ENCODE assay signal across 1 cellular context in the genomic region with DNA sequence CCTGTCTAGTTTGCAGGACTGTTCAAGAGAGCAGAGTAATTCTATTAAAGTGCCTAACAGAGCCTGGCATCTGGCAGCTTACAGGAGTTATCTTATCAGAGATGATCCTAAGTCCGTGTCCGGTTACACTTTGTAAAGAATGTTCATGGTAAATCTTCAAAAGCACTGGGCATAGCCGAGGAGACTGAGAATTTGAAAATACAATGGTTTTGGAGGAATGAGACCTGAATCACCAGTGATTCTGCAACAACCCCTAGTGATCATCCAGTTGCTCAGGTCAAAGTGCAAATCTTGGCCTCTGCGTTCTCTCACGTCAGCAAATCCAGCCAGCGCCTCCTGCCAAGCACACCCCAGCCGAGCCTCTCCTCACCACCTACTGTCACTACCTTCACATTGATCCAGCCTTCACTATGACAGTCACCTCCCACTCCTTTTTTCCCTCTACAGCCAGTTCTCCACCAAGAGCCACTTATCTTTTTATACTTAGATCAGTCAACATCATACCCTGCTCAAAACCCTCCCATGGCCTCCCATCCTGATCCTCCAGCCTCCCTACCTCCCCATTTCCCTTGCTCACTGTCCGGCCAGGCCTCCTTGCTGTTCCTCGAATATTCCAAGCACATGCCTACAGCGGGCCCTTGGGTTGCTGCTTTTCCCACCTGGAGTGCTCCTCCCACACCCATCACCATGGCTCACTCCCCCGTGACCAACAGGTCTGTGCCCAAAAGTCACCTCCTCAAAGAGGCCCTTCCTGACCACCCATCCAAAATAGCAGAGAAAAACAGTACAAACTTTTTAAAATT.
A peak's percentile ranks its signal among the peaks of the same experiment; 100 is the strongest.
TF ChIP-seq lines count a peak whose summit lies in the region.

No MANE protein-coding gene starts in this region.

TF ChIP-seq in HepG2, 621 proteins besides CTCF, POLR2A, EP300 and RAD21 (continued from another document and continues in another):
- TF ChIP-seq, protein P1, sequence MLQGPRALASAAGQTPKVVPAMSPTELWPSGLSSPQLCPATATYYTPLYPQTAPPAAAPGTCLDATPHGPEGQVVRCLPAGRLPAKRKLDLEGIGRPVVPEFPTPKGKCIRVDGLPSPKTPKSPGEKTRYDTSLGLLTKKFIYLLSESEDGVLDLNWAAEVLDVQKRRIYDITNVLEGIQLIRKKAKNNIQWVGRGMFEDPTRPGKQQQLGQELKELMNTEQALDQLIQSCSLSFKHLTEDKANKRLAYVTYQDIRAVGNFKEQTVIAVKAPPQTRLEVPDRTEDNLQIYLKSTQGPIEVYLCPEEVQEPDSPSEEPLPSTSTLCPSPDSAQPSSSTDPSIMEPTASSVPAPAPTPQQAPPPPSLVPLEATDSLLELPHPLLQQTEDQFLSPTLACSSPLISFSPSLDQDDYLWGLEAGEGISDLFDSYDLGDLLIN (CRISPR knock-in tag; IDR thresholded peaks at IDR 0.05; ENCODE audit: borderline replicate concordance), result no peak
- peak; percentile 96 for TF ChIP-seq SIX4 (CRISPR knock-in tag; IDR thresholded peaks at IDR 0.05)
- TF ChIP-seq MYC (CRISPR knock-in tag; IDR thresholded peaks at IDR 0.05; ENCODE audit: borderline replicate concordance), result peak; percentile 40; the same call in 1 of the 2 replicates
- TF ChIP-seq PAXIP1 (CRISPR knock-in tag; conservative IDR thresholded peaks at IDR 0.05), result peak; percentile 88
- no peak for TF ChIP-seq ZNF780A (CRISPR knock-in tag; IDR thresholded peaks at IDR 0.05)
- no peak for TF ChIP-seq ZNF253 (CRISPR knock-in tag; IDR thresholded peaks at IDR 0.05; ENCODE audit: borderline replicate concordance)
- TF ChIP-seq MED1 (CRISPR knock-in tag; IDR thresholded peaks at IDR 0.05), result peak; percentile 87
- no peak for TF ChIP-seq ZNF333 (CRISPR knock-in tag; IDR thresholded peaks at IDR 0.05; ENCODE audit: borderline replicate concordance)
- TF ChIP-seq, protein P2, sequence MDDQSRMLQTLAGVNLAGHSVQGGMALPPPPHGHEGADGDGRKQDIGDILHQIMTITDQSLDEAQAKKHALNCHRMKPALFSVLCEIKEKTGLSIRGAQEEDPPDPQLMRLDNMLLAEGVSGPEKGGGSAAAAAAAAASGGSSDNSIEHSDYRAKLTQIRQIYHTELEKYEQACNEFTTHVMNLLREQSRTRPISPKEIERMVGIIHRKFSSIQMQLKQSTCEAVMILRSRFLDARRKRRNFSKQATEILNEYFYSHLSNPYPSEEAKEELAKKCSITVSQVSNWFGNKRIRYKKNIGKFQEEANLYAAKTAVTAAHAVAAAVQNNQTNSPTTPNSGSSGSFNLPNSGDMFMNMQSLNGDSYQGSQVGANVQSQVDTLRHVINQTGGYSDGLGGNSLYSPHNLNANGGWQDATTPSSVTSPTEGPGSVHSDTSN (CRISPR knock-in tag; IDR thresholded peaks at IDR 0.05; ENCODE audit: borderline replicate concordance), result no peak
- no peak for TF ChIP-seq MEIS2 (CRISPR knock-in tag; IDR thresholded peaks at IDR 0.05)
- no peak; the same call in 1 of the 2 replicates for TF ChIP-seq ZBTB20 (CRISPR knock-in tag; IDR thresholded peaks at IDR 0.05; ENCODE audit: borderline replicate concordance, low read depth)
- peak; percentile 63 for TF ChIP-seq ZMYM4 (CRISPR knock-in tag; IDR thresholded peaks at IDR 0.05)
- TF ChIP-seq CHD4 (IDR thresholded peaks at IDR 0.05; ENCODE audit: borderline replicate concordance, low read length), result no peak
- peak; percentile 79 for TF ChIP-seq CEBPG (CRISPR knock-in tag; IDR thresholded peaks at IDR 0.05)
- TF ChIP-seq, protein P3, sequence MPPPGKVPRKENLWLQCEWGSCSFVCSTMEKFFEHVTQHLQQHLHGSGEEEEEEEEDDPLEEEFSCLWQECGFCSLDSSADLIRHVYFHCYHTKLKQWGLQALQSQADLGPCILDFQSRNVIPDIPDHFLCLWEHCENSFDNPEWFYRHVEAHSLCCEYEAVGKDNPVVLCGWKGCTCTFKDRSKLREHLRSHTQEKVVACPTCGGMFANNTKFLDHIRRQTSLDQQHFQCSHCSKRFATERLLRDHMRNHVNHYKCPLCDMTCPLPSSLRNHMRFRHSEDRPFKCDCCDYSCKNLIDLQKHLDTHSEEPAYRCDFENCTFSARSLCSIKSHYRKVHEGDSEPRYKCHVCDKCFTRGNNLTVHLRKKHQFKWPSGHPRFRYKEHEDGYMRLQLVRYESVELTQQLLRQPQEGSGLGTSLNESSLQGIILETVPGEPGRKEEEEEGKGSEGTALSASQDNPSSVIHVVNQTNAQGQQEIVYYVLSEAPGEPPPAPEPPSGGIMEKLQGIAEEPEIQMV (CRISPR knock-in tag; IDR thresholded peaks at IDR 0.05; ENCODE audit: low read depth), result 0 out of 2 replicates have a peak, but pooled peaks have one; percentile 49
- no peak for TF ChIP-seq KLF6 (CRISPR knock-in tag; IDR thresholded peaks at IDR 0.05)
- TF ChIP-seq SAP130 (CRISPR knock-in tag; IDR thresholded peaks at IDR 0.05; ENCODE audit: low read depth), result peak; percentile 85
- peak; percentile 76; the same call in 1 of the 2 replicates for TF ChIP-seq AHDC1 (CRISPR knock-in tag; IDR thresholded peaks at IDR 0.05; ENCODE audit: borderline replicate concordance)
- TF ChIP-seq, protein P4, sequence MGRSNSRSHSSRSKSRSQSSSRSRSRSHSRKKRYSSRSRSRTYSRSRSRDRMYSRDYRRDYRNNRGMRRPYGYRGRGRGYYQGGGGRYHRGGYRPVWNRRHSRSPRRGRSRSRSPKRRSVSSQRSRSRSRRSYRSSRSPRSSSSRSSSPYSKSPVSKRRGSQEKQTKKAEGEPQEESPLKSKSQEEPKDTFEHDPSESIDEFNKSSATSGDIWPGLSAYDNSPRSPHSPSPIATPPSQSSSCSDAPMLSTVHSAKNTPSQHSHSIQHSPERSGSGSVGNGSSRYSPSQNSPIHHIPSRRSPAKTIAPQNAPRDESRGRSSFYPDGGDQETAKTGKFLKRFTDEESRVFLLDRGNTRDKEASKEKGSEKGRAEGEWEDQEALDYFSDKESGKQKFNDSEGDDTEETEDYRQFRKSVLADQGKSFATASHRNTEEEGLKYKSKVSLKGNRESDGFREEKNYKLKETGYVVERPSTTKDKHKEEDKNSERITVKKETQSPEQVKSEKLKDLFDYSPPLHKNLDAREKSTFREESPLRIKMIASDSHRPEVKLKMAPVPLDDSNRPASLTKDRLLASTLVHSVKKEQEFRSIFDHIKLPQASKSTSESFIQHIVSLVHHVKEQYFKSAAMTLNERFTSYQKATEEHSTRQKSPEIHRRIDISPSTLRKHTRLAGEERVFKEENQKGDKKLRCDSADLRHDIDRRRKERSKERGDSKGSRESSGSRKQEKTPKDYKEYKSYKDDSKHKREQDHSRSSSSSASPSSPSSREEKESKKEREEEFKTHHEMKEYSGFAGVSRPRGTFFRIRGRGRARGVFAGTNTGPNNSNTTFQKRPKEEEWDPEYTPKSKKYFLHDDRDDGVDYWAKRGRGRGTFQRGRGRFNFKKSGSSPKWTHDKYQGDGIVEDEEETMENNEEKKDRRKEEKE (IDR thresholded peaks at IDR 0.05), result no peak
- TF ChIP-seq ZHX1 (CRISPR knock-in tag; IDR thresholded peaks at IDR 0.05; ENCODE audit: low read depth), result no peak
- TF ChIP-seq, protein P5, sequence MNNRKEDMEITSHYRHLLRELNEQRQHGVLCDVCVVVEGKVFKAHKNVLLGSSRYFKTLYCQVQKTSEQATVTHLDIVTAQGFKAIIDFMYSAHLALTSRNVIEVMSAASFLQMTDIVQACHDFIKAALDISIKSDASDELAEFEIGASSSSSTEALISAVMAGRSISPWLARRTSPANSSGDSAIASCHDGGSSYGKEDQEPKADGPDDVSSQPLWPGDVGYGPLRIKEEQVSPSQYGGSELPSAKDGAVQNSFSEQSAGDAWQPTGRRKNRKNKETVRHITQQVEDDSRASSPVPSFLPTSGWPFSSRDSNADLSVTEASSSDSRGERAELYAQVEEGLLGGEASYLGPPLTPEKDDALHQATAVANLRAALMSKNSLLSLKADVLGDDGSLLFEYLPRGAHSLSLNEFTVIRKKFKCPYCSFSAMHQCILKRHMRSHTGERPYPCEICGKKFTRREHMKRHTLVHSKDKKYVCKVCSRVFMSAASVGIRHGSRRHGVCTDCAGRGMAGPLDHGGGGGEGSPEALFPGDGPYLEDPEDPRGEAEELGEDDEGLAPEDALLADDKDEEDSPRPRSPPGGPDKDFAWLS (CRISPR knock-in tag; IDR thresholded peaks at IDR 0.05; ENCODE audit: borderline replicate concordance), result no peak
- TF ChIP-seq ZNF143 (CRISPR knock-in tag; IDR thresholded peaks at IDR 0.05), result no peak
- no peak for TF ChIP-seq MTF1 (CRISPR knock-in tag; IDR thresholded peaks at IDR 0.05)
- TF ChIP-seq ZFY (CRISPR knock-in tag; IDR thresholded peaks at IDR 0.05), result peak; percentile 25; the same call in 1 of the 2 replicates
- TF ChIP-seq JUN (CRISPR knock-in tag; IDR thresholded peaks at IDR 0.05), result peak; percentile 42; the same call in 1 of the 2 replicates
- no peak for TF ChIP-seq ZNF607 (CRISPR knock-in tag; IDR thresholded peaks at IDR 0.05; ENCODE audit: borderline replicate concordance)
